13 cellular contexts compared by ENCODE assay signal in the genomic region with DNA sequence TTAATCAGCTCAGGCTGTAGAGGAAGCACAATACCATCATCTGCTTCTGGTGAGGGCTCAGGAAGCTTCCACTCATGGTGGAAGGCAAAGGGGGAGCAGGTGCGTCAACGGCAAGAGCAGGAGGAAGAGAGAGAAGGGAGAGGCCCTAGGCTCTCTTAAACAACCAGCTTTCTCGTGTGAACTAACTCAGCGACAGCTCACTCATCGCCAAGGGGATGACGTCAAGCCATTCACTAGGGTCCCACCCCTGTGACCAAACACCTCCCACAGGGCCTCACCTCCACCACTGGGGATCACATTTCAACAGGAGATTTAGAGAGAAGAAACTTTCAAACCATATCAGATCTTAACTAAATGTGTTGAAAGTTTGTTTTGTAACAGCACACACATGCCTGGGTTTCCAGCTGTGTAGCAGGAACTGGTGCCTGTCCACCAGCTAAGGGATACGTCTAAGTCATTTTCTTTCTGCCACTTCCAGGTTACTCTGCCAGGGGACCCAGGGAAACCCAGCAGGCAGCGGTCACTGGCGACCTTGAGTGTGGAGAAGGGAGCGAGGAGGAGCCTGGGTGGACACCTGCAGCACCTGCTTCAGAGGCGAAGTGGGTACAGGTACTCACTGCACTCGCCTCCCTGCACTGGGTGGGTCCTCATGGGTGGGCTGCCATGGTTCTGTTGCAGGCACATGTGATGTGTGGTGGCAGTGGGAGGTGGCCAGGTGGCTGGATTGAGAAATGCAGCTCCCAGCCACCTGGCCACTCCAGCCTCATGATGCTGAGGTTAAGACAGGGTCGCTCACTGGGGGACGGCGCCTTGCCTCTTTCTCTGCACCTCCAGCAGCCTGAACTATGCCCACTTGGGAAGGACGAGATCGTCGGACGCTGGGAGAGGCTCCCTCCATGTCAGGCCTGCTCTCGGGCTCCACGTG. TPM values are rescaled to one million over a fixed set of nuclear protein-coding genes. Genes with fewer than 3 reads are reported as not detected.
DNase-seq lines count a peak whose midpoint lies in the region; ATAC-seq and FAIRE-seq lines count a peak whose summit lies in the region.
"Had no signal": no experiment of that assay in that cellular context is flagged by ENCODE, and none has a peak within 500 bp of the region (broad histone marks: within the 10 kb centered on the region; RNA-seq: fewer than 3 reads in every experiment).

No MANE protein-coding gene starts in this region.

- FAIRE-seq in urothelium cell line (lab: Jason Lieb, UNC): no peak

- peak; percentile 44 for DNase-seq in stimulated activated CD4-positive, alpha-beta T cell treated with anti-CD3 and anti-CD28 coated beads, Interleukin-1b, Interleukin-23, amount 100 ng/mL, for 48 hours
- no peak for DNase-seq in stimulated activated CD4-positive, alpha-beta T cell treated with anti-CD3 and anti-CD28 coated beads, Interleukin-2, amount 100 ng/mL, for 48 hours
- peak; percentile 56 for DNase-seq in amniotic epithelial cell (ENCODE audit: low read depth)
- peak; percentile 27 for DNase-seq in left lobe of liver (ENCODE audit: low spot score)
- DNase-seq in NCI-H1694 (lab: John Stamatoyannopoulos, UW): no peak
- DNase-seq in urothelium cell line (ENCODE audit: low spot score): no peak
- DNase-seq: COR-L47, cortex of kidney, hypothalamus, NCI-H526 treated with DMSO at 0.1 percent for 48 hours had no signal

- ATAC-seq in left lobe of liver: no peak
- no peak for ATAC-seq in HG02981 (IDR thresholded peaks at IDR 0.05; ENCODE audit: unreplicated experiment)
- no peak for ATAC-seq in HG02763 (IDR thresholded peaks at IDR 0.05; ENCODE audit: unreplicated experiment)
- ATAC-seq: T-helper 17 cell had no signal

RNA-seq across cellular contexts. Expression of a gene that starts 8.4 kb away (rescaled TPM):
- total RNA-seq in left lobe of liver: 29.4 TPM

Comparison
In these comparisons a context has a peak if more than half of its experiments do, and no peak if none do; other contexts are left out.
1. DNase-seq: peak in stimulated activated CD4-positive, alpha-beta T cell treated with anti-CD3 and anti-CD28 coated beads, Interleukin-1b, Interleukin-23, amount 100 ng/mL, for 48 hours (single experiment), amniotic epithelial cell (single experiment) and left lobe of liver (single experiment); none in stimulated activated CD4-positive, alpha-beta T cell treated with anti-CD3 and anti-CD28 coated beads, Interleukin-2, amount 100 ng/mL, for 48 hours (0 of 2), NCI-H1694 (single experiment) and urothelium cell line (single experiment).